ENCODE assay signal across 17 cellular contexts in the genomic region with DNA sequence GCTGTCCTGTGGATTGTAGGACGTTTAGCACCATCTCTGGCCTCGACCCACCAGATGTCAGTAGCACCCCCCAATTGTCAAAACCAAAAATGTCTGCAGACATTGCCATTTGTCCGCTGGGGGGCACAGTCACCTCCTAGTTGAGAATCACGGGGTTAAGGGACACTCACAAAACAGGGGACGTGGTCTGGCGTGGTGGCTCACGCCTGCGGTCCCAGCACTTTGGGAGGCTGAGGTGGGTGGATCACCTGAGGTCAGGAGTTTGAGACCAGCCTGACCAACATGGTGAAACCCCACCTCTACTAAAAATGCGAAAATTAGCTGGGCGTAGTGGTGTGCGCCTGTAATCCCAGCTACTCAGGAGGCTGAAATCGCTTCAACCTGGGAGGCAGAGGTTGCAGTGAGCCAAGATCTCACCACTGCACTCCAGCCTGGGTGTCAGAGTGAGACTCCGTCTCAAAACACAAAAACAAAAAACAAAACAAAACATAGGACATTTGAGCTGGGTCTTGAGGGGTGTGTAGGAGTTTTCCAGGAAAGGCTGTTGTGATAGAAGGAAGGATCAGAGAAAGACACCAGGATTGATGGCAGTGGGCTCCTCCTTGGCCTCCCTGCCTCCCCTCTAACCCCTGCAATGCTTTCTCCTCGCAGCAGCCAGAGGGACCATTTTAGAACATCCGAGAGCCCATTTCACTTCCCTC.
DNase-seq lines count a peak whose midpoint lies in the region; ATAC-seq, FAIRE-seq and TF ChIP-seq lines count a peak whose summit lies in the region.
"Had no signal": no experiment of that assay in that cellular context is flagged by ENCODE, and none has a peak within 500 bp of the region (broad histone marks: within the 10 kb centered on the region; RNA-seq: fewer than 3 reads in every experiment).

No MANE protein-coding gene starts in this region.

- no peak for TF ChIP-seq POLR2A in tibial nerve (IDR thresholded peaks at IDR 0.05)

- TF ChIP-seq CTCF in OCI-LY3 (IDR thresholded peaks at IDR 0.05; ENCODE audit: low read depth, low read length) (peak; percentile 59), brain (conservative IDR thresholded peaks at IDR 0.05) (no peak), tibial nerve (IDR thresholded peaks at IDR 0.05) (no peak)

- H3K36me3 Mint-ChIP-seq in brain, result no peaks in the 10 kb centered on the region
- no peaks in the 10 kb centered on the region for H3K36me3 Mint-ChIP-seq in CD4-positive, alpha-beta memory T cell
- H3K36me3 Mint-ChIP-seq: naive B cell had no signal

- H3K4me2 ChIP-seq in OCI-LY3 (ENCODE audit: low read length), result no peak overlapping the region

- H2AFZ ChIP-seq in OCI-LY3 (ENCODE audit: low read depth, low read length), result no peak overlapping the region

- DNase-seq in Daoy (ENCODE audit: low read depth), result peak; percentile 47
- peak; percentile 47 for DNase-seq in HTR-8/SVneo (ENCODE audit: insufficient read length, low spot score)
- no peak for DNase-seq in CD4-positive, alpha-beta memory T cell
- no peak for DNase-seq in activated naive CD4-positive, alpha-beta T cell treated with Interleukin-2 at 50 U/mL for 16 hours
- DNase-seq in tibial nerve (ENCODE audit: low spot score in 2 of 2), result no peak
- DNase-seq: activated CD4-positive, alpha-beta T cell treated with anti-CD3 and anti-CD28 coated beads for 1 hour; activated gamma-delta T cell treated with Interleukin-2 at 50 U/mL for 16 hours; anterior cingulate cortex; GOT3; naive B cell; NCI-H345; stomach; uterus had no signal

- H4K20me1 ChIP-seq in OCI-LY3 (ENCODE audit: insufficient read depth, low read length), result 0 out of 2 replicates have a peak, but pooled peaks cover 4% of the 10 kb centered on the region

- H3K36me3 ChIP-seq in OCI-LY3 (replicated peaks; ENCODE audit: low read depth, low read length) (no peaks in the 10 kb centered on the region), tibial nerve (peaks cover 0 to 11% (median 0%) of the 10 kb centered on the region in 3 donors)
- H3K36me3 ChIP-seq in CD4-positive, alpha-beta memory T cell (ENCODE audit: insufficient read depth, low read length), result no peaks in the 10 kb centered on the region
- H3K36me3 ChIP-seq: stomach, uterus had no signal

- no peaks in the 10 kb centered on the region for H3K79me2 ChIP-seq in OCI-LY3 (ENCODE audit: low read length)

- POLR2A ChIA-PET in CD4-positive, alpha-beta memory T cell (lab: Charles Lee; ENCODE audit: partially characterized antibody), result interaction anchor here (0.7 kb wide), 1 partner anchor 8 kb away, joined by 3 read pairs; no protein-coding TSS in a partner anchor

- H3K27me3 Mint-ChIP-seq in brain, result peaks cover 3% of the 10 kb centered on the region
- H3K27me3 Mint-ChIP-seq in CD4-positive, alpha-beta memory T cell, result no peaks in the 10 kb centered on the region
- H3K27me3 Mint-ChIP-seq: progenitor cell of endocrine pancreas had no signal

- peak; percentile 79 for FAIRE-seq in HTR-8/SVneo (lab: Jason Lieb, UNC)

- WGBS in tibial nerve, 2 donors, result 93 to 94% methylated on average over 13 to 14 of the region's 15 CpGs

- no peak for ATAC-seq in HG02885 (IDR thresholded peaks at IDR 0.05; ENCODE audit: poor library complexity, unreplicated experiment)

- H3K27ac Mint-ChIP-seq in brain, result peak overlapping the region in 4 of 5 experiments; percentile 25 to 67 (median 44)
- peak overlapping the region in 1 of 7 donors; percentile 4 for H3K27ac Mint-ChIP-seq in CD4-positive, alpha-beta memory T cell
- H3K27ac Mint-ChIP-seq: progenitor cell of endocrine pancreas had no signal

- TF ChIP-seq EP300 in tibial nerve (IDR thresholded peaks at IDR 0.05), result no peak

- H3K4me3 ChIP-seq in OCI-LY3 (ENCODE audit: low read length) (no peak overlapping the region), tibial nerve (no peak overlapping the region)
- H3K4me3 ChIP-seq in CD4-positive, alpha-beta memory T cell (ENCODE audit: low read length in 2 of 2), result no peak overlapping the region
- H3K4me3 ChIP-seq: stomach, uterus had no signal

- H3K27me3 ChIP-seq in OCI-LY3 (ENCODE audit: low read depth, low read length) (peaks cover 47% of the 10 kb centered on the region), tibial nerve (no peaks in the 10 kb centered on the region)
- no peaks in the 10 kb centered on the region for H3K27me3 ChIP-seq in CD4-positive, alpha-beta memory T cell (ENCODE audit: insufficient read depth, low read length)
- H3K27me3 ChIP-seq: stomach, uterus had no signal

- peaks cover 70% of the 10 kb centered on the region for H3K4me1 Mint-ChIP-seq in brain
- no peaks in the 10 kb centered on the region for H3K4me1 Mint-ChIP-seq in CD4-positive, alpha-beta memory T cell

- H3K9me3 ChIP-seq in OCI-LY3 (ENCODE audit: insufficient read depth, low read length) (no peaks in the 10 kb centered on the region), tibial nerve (no peaks in the 10 kb centered on the region)
- H3K9me3 ChIP-seq in CD4-positive, alpha-beta memory T cell (ENCODE audit: control insufficient read depth in 1 of 2, low read length in 2 of 2), result no peaks in the 10 kb centered on the region
- H3K9me3 ChIP-seq: stomach, uterus had no signal

- H3K9me3 Mint-ChIP-seq in brain, result peaks cover 0 to 2% (median 0%) of the 10 kb centered on the region in 5 experiments
- H3K9me3 Mint-ChIP-seq in CD4-positive, alpha-beta memory T cell, result no peaks in the 10 kb centered on the region

- H3K4me3 Mint-ChIP-seq in brain, result no peak overlapping the region
- H3K4me3 Mint-ChIP-seq in CD4-positive, alpha-beta memory T cell, result no peak overlapping the region
- H3K4me3 Mint-ChIP-seq: naive B cell had no signal

- no peak overlapping the region for H3K9ac ChIP-seq in OCI-LY3 (ENCODE audit: low read length)

- no peaks in the 10 kb centered on the region for H3K4me1 ChIP-seq in OCI-LY3 (ENCODE audit: low read length)
- no peaks in the 10 kb centered on the region for H3K4me1 ChIP-seq in CD4-positive, alpha-beta memory T cell (ENCODE audit: insufficient read depth, low read length)
- H3K4me1 ChIP-seq in tibial nerve, result peaks cover 0 to 16% (median 14%) of the 10 kb centered on the region in 4 donors

- intact Hi-C loops in CD4-positive, alpha-beta memory T cell (cut with micrococcal nuclease), result no loop called here

- H3K27ac ChIP-seq in OCI-LY3 (ENCODE audit: low read length) (no peak overlapping the region), tibial nerve (no peak overlapping the region)
- no peak overlapping the region for H3K27ac ChIP-seq in CD4-positive, alpha-beta memory T cell (ENCODE audit: low read depth, low read length)
- H3K27ac ChIP-seq: stomach, uterus had no signal

- CTCF ChIA-PET in CD4-positive, alpha-beta memory T cell (lab: Charles Lee; ENCODE audit: partially characterized antibody), result interaction anchor here (1.0 to 1.6 kb wide), 2 partner anchors 20 to 174 kb away, joined by 3 to 4 read pairs; no protein-coding TSS in a partner anchor

Comparison
In these comparisons a context has a peak if more than half of its experiments do, and no peak if none do; other contexts are left out.
1. DNase-seq: peak in Daoy (single experiment) and HTR-8/SVneo (single experiment); none in CD4-positive, alpha-beta memory T cell (0 of 5), activated naive CD4-positive, alpha-beta T cell treated with Interleukin-2 at 50 U/mL for 16 hours (single experiment) and tibial nerve (0 of 2).